1 cellular context compared by ENCODE assay signal in the genomic region with DNA sequence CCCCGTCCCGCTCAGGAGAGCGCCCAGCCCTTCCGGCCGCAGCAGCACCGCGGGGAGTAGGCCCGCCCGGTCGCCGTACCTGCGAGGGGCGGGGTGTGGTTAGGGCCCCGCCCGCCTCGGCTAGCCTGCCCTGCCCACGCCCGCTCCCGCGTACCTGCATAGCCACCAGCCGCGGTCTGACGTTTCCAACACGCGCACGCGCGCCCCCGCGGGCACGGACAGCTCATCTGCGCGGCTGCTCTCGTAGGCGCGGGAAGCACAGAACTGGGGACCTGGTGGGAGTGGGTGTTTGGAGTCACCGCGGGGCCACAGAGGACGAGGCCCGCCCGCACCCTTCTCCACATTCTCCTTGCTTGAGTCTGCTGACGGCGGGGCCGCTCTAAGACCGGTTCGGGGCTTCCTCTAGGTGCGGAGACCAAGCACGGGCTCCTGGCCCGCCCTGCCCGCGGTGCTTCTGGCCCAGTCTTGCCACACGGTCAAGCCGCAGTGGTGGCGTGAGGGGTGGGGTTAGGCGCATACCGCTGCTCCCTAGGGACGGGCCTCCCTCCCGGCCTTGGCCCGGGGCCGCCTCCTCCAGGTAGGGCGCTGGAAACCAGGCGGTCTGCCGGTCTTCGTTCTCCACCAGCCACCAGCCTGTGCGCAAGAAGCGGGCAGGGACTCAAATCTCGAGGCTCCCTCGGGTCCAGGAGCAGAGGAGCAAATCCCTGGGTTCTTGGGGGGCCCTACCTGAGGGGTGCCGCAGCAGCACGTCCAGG.
TF ChIP-seq lines count a peak whose summit lies in the region.

No MANE protein-coding gene starts in this region.

TF ChIP-seq in WTC11, 78 proteins besides CTCF, POLR2A, EP300 and RAD21 (continued from another document and continues in another):
- TF ChIP-seq, protein P1, sequence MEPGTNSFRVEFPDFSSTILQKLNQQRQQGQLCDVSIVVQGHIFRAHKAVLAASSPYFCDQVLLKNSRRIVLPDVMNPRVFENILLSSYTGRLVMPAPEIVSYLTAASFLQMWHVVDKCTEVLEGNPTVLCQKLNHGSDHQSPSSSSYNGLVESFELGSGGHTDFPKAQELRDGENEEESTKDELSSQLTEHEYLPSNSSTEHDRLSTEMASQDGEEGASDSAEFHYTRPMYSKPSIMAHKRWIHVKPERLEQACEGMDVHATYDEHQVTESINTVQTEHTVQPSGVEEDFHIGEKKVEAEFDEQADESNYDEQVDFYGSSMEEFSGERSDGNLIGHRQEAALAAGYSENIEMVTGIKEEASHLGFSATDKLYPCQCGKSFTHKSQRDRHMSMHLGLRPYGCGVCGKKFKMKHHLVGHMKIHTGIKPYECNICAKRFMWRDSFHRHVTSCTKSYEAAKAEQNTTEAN (CRISPR knock-in tag; IDR thresholded peaks at IDR 0.05), result peak; percentile 56; the same call in 1 of the 2 replicates
- TF ChIP-seq NR2C2 (CRISPR knock-in tag; IDR thresholded peaks at IDR 0.05), result no peak
- TF ChIP-seq, protein P2, sequence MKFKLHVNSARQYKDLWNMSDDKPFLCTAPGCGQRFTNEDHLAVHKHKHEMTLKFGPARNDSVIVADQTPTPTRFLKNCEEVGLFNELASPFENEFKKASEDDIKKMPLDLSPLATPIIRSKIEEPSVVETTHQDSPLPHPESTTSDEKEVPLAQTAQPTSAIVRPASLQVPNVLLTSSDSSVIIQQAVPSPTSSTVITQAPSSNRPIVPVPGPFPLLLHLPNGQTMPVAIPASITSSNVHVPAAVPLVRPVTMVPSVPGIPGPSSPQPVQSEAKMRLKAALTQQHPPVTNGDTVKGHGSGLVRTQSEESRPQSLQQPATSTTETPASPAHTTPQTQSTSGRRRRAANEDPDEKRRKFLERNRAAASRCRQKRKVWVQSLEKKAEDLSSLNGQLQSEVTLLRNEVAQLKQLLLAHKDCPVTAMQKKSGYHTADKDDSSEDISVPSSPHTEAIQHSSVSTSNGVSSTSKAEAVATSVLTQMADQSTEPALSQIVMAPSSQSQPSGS (CRISPR knock-in tag; IDR thresholded peaks at IDR 0.05; ENCODE audit: borderline replicate concordance, low read depth), result no peak
- TF ChIP-seq NFE2L1 (CRISPR knock-in tag; IDR thresholded peaks at IDR 0.05), result peak; percentile 80; the same call in 1 of the 2 replicates
- 0 out of 2 replicates have a peak, but pooled peaks have one; percentile 26 for TF ChIP-seq FOXP1 (CRISPR knock-in tag; IDR thresholded peaks at IDR 0.05; ENCODE audit: borderline replicate concordance)
- peak; percentile 59; the same call in 1 of the 2 replicates for TF ChIP-seq E2F5 (CRISPR knock-in tag; IDR thresholded peaks at IDR 0.05)
- no peak for TF ChIP-seq USF1 (CRISPR knock-in tag; IDR thresholded peaks at IDR 0.05)
- TF ChIP-seq, protein P3, sequence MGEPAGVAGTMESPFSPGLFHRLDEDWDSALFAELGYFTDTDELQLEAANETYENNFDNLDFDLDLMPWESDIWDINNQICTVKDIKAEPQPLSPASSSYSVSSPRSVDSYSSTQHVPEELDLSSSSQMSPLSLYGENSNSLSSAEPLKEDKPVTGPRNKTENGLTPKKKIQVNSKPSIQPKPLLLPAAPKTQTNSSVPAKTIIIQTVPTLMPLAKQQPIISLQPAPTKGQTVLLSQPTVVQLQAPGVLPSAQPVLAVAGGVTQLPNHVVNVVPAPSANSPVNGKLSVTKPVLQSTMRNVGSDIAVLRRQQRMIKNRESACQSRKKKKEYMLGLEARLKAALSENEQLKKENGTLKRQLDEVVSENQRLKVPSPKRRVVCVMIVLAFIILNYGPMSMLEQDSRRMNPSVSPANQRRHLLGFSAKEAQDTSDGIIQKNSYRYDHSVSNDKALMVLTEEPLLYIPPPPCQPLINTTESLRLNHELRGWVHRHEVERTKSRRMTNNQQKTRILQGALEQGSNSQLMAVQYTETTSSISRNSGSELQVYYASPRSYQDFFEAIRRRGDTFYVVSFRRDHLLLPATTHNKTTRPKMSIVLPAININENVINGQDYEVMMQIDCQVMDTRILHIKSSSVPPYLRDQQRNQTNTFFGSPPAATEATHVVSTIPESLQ (CRISPR knock-in tag; IDR thresholded peaks at IDR 0.05), result no peak
- TF ChIP-seq, protein P4, sequence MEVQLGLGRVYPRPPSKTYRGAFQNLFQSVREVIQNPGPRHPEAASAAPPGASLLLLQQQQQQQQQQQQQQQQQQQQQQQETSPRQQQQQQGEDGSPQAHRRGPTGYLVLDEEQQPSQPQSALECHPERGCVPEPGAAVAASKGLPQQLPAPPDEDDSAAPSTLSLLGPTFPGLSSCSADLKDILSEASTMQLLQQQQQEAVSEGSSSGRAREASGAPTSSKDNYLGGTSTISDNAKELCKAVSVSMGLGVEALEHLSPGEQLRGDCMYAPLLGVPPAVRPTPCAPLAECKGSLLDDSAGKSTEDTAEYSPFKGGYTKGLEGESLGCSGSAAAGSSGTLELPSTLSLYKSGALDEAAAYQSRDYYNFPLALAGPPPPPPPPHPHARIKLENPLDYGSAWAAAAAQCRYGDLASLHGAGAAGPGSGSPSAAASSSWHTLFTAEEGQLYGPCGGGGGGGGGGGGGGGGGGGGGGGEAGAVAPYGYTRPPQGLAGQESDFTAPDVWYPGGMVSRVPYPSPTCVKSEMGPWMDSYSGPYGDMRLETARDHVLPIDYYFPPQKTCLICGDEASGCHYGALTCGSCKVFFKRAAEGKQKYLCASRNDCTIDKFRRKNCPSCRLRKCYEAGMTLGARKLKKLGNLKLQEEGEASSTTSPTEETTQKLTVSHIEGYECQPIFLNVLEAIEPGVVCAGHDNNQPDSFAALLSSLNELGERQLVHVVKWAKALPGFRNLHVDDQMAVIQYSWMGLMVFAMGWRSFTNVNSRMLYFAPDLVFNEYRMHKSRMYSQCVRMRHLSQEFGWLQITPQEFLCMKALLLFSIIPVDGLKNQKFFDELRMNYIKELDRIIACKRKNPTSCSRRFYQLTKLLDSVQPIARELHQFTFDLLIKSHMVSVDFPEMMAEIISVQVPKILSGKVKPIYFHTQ (CRISPR knock-in tag; IDR thresholded peaks at IDR 0.05), result no peak
- no peak for TF ChIP-seq ZNF263 (CRISPR knock-in tag; IDR thresholded peaks at IDR 0.05; ENCODE audit: low read depth)
- TF ChIP-seq ZNF317 (CRISPR knock-in tag; IDR thresholded peaks at IDR 0.05; ENCODE audit: borderline replicate concordance, low read depth), result 0 out of 2 replicates have a peak, but pooled peaks have one; percentile 16
- no peak for TF ChIP-seq NR3C1 (CRISPR knock-in tag; conservative IDR thresholded peaks at IDR 0.05; ENCODE audit: low read depth)
- no peak for TF ChIP-seq ZNF423 (CRISPR knock-in tag; IDR thresholded peaks at IDR 0.05)
- TF ChIP-seq TP53 (CRISPR knock-in tag; IDR thresholded peaks at IDR 0.05), result peak; percentile 94
- TF ChIP-seq ATF1 (CRISPR knock-in tag; IDR thresholded peaks at IDR 0.05), result 0 out of 2 replicates have a peak, but pooled peaks have one; percentile 62
- TF ChIP-seq CREB1 (CRISPR knock-in tag; IDR thresholded peaks at IDR 0.05), result no peak
- no peak for TF ChIP-seq PRRX2 (CRISPR knock-in tag; IDR thresholded peaks at IDR 0.05)
- no peak for TF ChIP-seq JAZF1 (CRISPR knock-in tag; IDR thresholded peaks at IDR 0.05)
- TF ChIP-seq, protein P5, sequence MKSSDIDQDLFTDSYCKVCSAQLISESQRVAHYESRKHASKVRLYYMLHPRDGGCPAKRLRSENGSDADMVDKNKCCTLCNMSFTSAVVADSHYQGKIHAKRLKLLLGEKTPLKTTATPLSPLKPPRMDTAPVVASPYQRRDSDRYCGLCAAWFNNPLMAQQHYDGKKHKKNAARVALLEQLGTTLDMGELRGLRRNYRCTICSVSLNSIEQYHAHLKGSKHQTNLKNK (CRISPR knock-in tag; IDR thresholded peaks at IDR 0.05), result no peak
- TF ChIP-seq, protein P6, sequence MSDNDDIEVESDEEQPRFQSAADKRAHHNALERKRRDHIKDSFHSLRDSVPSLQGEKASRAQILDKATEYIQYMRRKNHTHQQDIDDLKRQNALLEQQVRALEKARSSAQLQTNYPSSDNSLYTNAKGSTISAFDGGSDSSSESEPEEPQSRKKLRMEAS (CRISPR knock-in tag; IDR thresholded peaks at IDR 0.05), result peak; percentile 62; the same call in 1 of the 2 replicates
- TF ChIP-seq RORB (CRISPR knock-in tag; IDR thresholded peaks at IDR 0.05), result no peak
- TF ChIP-seq, protein P7, sequence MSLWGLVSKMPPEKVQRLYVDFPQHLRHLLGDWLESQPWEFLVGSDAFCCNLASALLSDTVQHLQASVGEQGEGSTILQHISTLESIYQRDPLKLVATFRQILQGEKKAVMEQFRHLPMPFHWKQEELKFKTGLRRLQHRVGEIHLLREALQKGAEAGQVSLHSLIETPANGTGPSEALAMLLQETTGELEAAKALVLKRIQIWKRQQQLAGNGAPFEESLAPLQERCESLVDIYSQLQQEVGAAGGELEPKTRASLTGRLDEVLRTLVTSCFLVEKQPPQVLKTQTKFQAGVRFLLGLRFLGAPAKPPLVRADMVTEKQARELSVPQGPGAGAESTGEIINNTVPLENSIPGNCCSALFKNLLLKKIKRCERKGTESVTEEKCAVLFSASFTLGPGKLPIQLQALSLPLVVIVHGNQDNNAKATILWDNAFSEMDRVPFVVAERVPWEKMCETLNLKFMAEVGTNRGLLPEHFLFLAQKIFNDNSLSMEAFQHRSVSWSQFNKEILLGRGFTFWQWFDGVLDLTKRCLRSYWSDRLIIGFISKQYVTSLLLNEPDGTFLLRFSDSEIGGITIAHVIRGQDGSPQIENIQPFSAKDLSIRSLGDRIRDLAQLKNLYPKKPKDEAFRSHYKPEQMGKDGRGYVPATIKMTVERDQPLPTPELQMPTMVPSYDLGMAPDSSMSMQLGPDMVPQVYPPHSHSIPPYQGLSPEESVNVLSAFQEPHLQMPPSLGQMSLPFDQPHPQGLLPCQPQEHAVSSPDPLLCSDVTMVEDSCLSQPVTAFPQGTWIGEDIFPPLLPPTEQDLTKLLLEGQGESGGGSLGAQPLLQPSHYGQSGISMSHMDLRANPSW (CRISPR knock-in tag; conservative IDR thresholded peaks at IDR 0.05; ENCODE audit: low read depth), result peak; percentile 81; the same call in 1 of the 2 replicates
- TF ChIP-seq, protein P8, sequence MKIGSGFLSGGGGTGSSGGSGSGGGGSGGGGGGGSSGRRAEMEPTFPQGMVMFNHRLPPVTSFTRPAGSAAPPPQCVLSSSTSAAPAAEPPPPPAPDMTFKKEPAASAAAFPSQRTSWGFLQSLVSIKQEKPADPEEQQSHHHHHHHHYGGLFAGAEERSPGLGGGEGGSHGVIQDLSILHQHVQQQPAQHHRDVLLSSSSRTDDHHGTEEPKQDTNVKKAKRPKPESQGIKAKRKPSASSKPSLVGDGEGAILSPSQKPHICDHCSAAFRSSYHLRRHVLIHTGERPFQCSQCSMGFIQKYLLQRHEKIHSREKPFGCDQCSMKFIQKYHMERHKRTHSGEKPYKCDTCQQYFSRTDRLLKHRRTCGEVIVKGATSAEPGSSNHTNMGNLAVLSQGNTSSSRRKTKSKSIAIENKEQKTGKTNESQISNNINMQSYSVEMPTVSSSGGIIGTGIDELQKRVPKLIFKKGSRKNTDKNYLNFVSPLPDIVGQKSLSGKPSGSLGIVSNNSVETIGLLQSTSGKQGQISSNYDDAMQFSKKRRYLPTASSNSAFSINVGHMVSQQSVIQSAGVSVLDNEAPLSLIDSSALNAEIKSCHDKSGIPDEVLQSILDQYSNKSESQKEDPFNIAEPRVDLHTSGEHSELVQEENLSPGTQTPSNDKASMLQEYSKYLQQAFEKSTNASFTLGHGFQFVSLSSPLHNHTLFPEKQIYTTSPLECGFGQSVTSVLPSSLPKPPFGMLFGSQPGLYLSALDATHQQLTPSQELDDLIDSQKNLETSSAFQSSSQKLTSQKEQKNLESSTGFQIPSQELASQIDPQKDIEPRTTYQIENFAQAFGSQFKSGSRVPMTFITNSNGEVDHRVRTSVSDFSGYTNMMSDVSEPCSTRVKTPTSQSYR (CRISPR knock-in tag; IDR thresholded peaks at IDR 0.05), result no peak
- no peak for TF ChIP-seq IRF2 (CRISPR knock-in tag; IDR thresholded peaks at IDR 0.05; ENCODE audit: borderline replicate concordance, low read depth)
- peak; percentile 68; the same call in 1 of the 2 replicates for TF ChIP-seq FOXK1 (CRISPR knock-in tag; IDR thresholded peaks at IDR 0.05)
- TF ChIP-seq ZSCAN18 (CRISPR knock-in tag; IDR thresholded peaks at IDR 0.05), result no peak
- no peak for TF ChIP-seq NFYB (CRISPR knock-in tag; conservative IDR thresholded peaks at IDR 0.05; ENCODE audit: low read depth)
- TF ChIP-seq, protein P9, sequence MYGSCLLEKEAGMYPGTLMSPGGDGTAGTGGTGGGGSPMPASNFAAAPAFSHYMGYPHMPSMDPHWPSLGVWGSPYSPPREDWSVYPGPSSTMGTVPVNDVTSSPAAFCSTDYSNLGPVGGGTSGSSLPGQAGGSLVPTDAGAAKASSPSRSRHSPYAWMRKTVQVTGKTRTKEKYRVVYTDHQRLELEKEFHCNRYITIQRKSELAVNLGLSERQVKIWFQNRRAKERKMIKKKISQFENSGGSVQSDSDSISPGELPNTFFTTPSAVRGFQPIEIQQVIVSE (CRISPR knock-in tag; IDR thresholded peaks at IDR 0.05; ENCODE audit: borderline replicate concordance), result no peak
- no peak for TF ChIP-seq SOX15 (CRISPR knock-in tag; IDR thresholded peaks at IDR 0.05)
- TF ChIP-seq SP1 (CRISPR knock-in tag; conservative IDR thresholded peaks at IDR 0.05), result peak; percentile 35; the same call in 1 of the 2 replicates
